In the genomic region with DNA sequence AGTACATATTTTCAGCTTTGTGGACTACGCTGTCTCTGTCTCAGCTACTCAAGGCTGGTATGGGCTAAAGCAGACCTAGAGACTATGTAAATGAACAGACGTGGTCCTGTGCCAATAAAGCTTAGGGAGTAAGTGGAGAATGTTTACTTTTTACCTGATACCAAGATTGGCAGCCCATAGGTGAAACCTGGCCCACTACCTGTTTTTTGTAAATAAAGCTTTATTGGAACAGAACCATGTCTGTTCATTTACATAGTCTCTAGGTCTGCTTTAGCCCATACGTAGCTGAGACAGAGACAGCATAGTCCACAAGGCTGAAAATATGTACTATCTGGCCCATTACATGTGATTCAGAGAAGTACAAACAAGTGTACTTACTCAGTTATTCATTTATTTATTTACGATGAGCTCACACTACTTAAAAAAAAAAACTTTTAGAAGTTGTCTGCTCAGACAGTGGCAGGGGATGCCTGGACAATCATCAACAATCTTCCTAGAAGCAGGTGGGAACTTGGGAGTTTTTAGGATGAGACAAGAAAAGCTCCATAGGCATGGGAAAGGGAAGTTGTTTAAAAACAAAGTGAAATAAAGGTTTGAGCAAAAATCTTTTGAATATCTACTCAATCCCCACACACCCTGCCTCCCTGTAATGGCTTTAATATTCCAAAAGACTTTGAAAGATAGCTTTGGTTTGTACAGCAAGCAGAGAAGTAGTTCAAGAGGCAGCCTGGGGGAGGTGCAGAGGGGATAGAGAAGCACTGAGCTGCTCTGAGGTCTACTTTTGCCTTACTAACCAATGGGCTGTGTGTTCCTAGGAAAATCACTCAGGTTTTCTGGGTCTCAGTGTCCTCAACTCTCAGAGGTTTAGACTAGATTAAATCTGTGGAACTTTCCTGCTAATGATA, we compare ENCODE assay signal across 10 cellular contexts.
A peak's percentile ranks its signal among the peaks of the same experiment; 100 is the strongest.
DNase-seq lines count a peak whose midpoint lies in the region; ATAC-seq and TF ChIP-seq lines count a peak whose summit lies in the region.
"Had no signal": no experiment of that assay in that cellular context is flagged by ENCODE, and none has a peak within 500 bp of the region (broad histone marks: within the 10 kb centered on the region; RNA-seq: fewer than 3 reads in every experiment).

No MANE protein-coding gene starts in this region.

- H3K27ac Mint-ChIP-seq in endothelial cell (ENCODE audit: unreplicated experiment) = no peak overlapping the region

- no peaks in the 10 kb centered on the region for H3K27me3 Mint-ChIP-seq in endothelial cell (ENCODE audit: unreplicated experiment)

- intact Hi-C loops in mammary epithelial cell (cut with micrococcal nuclease) = no loop called here

- no peaks in the 10 kb centered on the region for H3K9me3 ChIP-seq in HUES48 (ENCODE audit: control insufficient read depth, insufficient read depth, low read length)
- H3K9me3 ChIP-seq in mammary epithelial cell (replicated peaks; ENCODE audit: insufficient read depth, low read length) = no peaks in the 10 kb centered on the region
- no peaks in the 10 kb centered on the region for H3K9me3 ChIP-seq in muscle layer of duodenum (ENCODE audit: control insufficient read depth in 1 of 2, low read length in 2 of 2)

- H3K4me3 Mint-ChIP-seq in endothelial cell (ENCODE audit: unreplicated experiment) = no peak overlapping the region

- CTCF ChIA-PET in mammary epithelial cell (lab: Charles Lee; ENCODE audit: low non-redundant PET) = no interaction called here

- WGBS in mammary epithelial cell (ENCODE audit: low coverage, missing lambda C conversion rate) = 82% methylated on average over 4 of the region's 4 CpGs

- TSS peak; percentile 21 for BruUV-seq in mammary epithelial cell (replicated peaks; lab: Mats Ljungman, UMichigan)

- H3K9me3 Mint-ChIP-seq in endothelial cell (ENCODE audit: unreplicated experiment) = no peaks in the 10 kb centered on the region

- H3K9ac ChIP-seq in HUES48 (ENCODE audit: low read depth, low read length) (no peak overlapping the region), mammary epithelial cell (ENCODE audit: insufficient read depth, low read length) (peak overlapping the region; percentile 73)

- no peaks in the 10 kb centered on the region for H4K20me1 ChIP-seq in mammary epithelial cell (ENCODE audit: insufficient read depth, low read length)

- no peak for ATAC-seq in HG02938 (IDR thresholded peaks at IDR 0.05; ENCODE audit: unreplicated experiment)

- peaks cover 72% of the 10 kb centered on the region for H3K79me2 ChIP-seq in mammary epithelial cell (ENCODE audit: insufficient read depth, low read length)

- H3K4me1 ChIP-seq in HUES48 (ENCODE audit: control insufficient read depth, insufficient read depth, low read length) (peaks cover 59% of the 10 kb centered on the region), mammary epithelial cell (ENCODE audit: insufficient read depth, low read length) (peaks cover 23% of the 10 kb centered on the region), muscle layer of duodenum (ENCODE audit: control insufficient read depth in 1 of 2, insufficient read depth in 2 of 2, low read length in 2 of 2) (peaks cover 5 to 14% of the 10 kb centered on the region in 2 donors)

- H2AFZ ChIP-seq in mammary epithelial cell (ENCODE audit: low read depth, low read length) = peak overlapping the region; percentile 48

- H3K27ac ChIP-seq in C4-2B = peak overlapping the region; percentile 66
- peak overlapping the region; percentile 43 for H3K27ac ChIP-seq in HUES48 (ENCODE audit: low read depth, low read length)
- peak overlapping the region; percentile 94 for H3K27ac ChIP-seq in mammary epithelial cell (ENCODE audit: insufficient read depth, low read depth, low read length)
- peak overlapping the region; percentile 90 for H3K27ac ChIP-seq in muscle layer of duodenum (ENCODE audit: low read length)

- H3K4me3 ChIP-seq in HUES48 (ENCODE audit: low read depth, low read length) (no peak overlapping the region), mammary epithelial cell (replicated peaks in 1 of 3; ENCODE audit: insufficient read depth in 1 of 3, low read depth in 2 of 3, low read length in 3 of 3) (no peak overlapping the region), muscle layer of duodenum (ENCODE audit: low read depth in 1 of 2, low read length in 2 of 2) (no peak overlapping the region)

- H3K4me2 ChIP-seq in mammary epithelial cell (ENCODE audit: insufficient read depth, low read depth, low read length) = peak overlapping the region; percentile 47

- H3K36me3 ChIP-seq in HUES48 (ENCODE audit: control insufficient read depth, insufficient read depth, low read length) (no peaks in the 10 kb centered on the region), mammary epithelial cell (ENCODE audit: insufficient read depth, low read length) (no peaks in the 10 kb centered on the region), muscle layer of duodenum (ENCODE audit: control insufficient read depth in 1 of 2, insufficient read depth in 2 of 2, low read length in 2 of 2) (no peaks in the 10 kb centered on the region)

- peaks cover 24% of the 10 kb centered on the region for H3K4me1 Mint-ChIP-seq in endothelial cell (ENCODE audit: unreplicated experiment)

- no peak for TF ChIP-seq CTCF in C4-2B (conservative IDR thresholded peaks at IDR 0.05)
- no peak for TF ChIP-seq CTCF in mammary epithelial cell (conservative IDR thresholded peaks at IDR 0.05 in 1 of 2, IDR thresholded peaks at IDR 0.05 in 1 of 2; ENCODE audit: extremely low read depth in 1 of 2, insufficient read depth in 1 of 2, low read depth in 1 of 2, low read length in 2 of 2)
- TF ChIP-seq CTCF in endothelial cell (IDR thresholded peaks at IDR 0.05; ENCODE audit: unreplicated experiment) = no peak

- DNase-seq in mammary epithelial cell = no peak
- DNase-seq in stimulated activated CD4-positive, alpha-beta T cell treated with anti-CD3 and anti-CD28 coated beads, Interleukin-2, amount 100 ng/mL, for 48 hours = no peak
- DNase-seq in GM19240 (ENCODE audit: insufficient read length, low spot score) = no peak
- no peak for DNase-seq in endothelial cell (ENCODE audit: low spot score)
- DNase-seq: effector CD4-positive, alpha-beta T cell; NCI-H748 treated with DMSO at 0.1 percent for 48 hours had no signal

- dilution Hi-C loops in mammary epithelial cell (cut with HindIII; ENCODE audit: low sequenced_read_pairs) = no loop called here

- peaks cover 4% of the 10 kb centered on the region for H3K36me3 Mint-ChIP-seq in endothelial cell (ENCODE audit: low read depth, unreplicated experiment)

- in situ Hi-C loops in mammary epithelial cell (cut with MboI; ENCODE audit: low sequenced_read_pairs in 2 of 2) = no loop called here

- H3K27me3 ChIP-seq in HUES48 (ENCODE audit: control insufficient read depth, insufficient read depth, low read length) (no peaks in the 10 kb centered on the region), mammary epithelial cell (ENCODE audit: insufficient read depth, low read length) (no peaks in the 10 kb centered on the region), muscle layer of duodenum (ENCODE audit: low read depth, low read length) (no peaks in the 10 kb centered on the region)

Comparison
In these comparisons a context has a peak if more than half of its experiments do, and no peak if none do; other contexts are left out.
1. H3K27ac ChIP-seq: peak in every context shown above with its lines; median percentile 94 in mammary epithelial cell; 90 in muscle layer of duodenum; 66 in C4-2B; 43 in HUES48.